Comparison of ENCODE assay signal across 13 cellular contexts in genomic region chr11:122207921-122208764, GRCh38.
A peak's percentile ranks its signal among the peaks of the same experiment; 100 is the strongest.
DNase-seq lines count a peak whose midpoint lies in the region; ATAC-seq and TF ChIP-seq lines count a peak whose summit lies in the region.
"Had no signal": no experiment of that assay in that cellular context is flagged by ENCODE, and none has a peak within 500 bp of the region (broad histone marks: within the 10 kb centered on the region; RNA-seq: fewer than 3 reads in every experiment).

No MANE protein-coding gene starts in this region.

- TF ChIP-seq POLR2A in right lobe of liver (IDR thresholded peaks at IDR 0.05) (no peak), transverse colon (IDR thresholded peaks at IDR 0.05) (no peak)

- H3K27ac ChIP-seq in dorsolateral prefrontal cortex (peak overlapping the region; percentile 7 to 99 (median 94)), right lobe of liver (peak overlapping the region; percentile 48 to 85 (median 51)), transverse colon (peak overlapping the region in 3 of 4 donors; percentile 13 to 34 (median 22))

- TF ChIP-seq EP300 in transverse colon (IDR thresholded peaks at IDR 0.05; ENCODE audit: low read depth): no peak

- WGBS in right lobe of liver (ENCODE audit: insufficient coverage, low coverage, low lambda C conversion rate, missing lambda C conversion rate): 47% methylated on average over 7 of the region's 8 CpGs
- 70 to 75% methylated on average over 8 of the region's 8 CpGs for WGBS in transverse colon (ENCODE audit: low coverage in 1 of 2), 2 donors

- intact Hi-C loops in dorsolateral prefrontal cortex (cut with DNase I) (no loop called here), right lobe of liver (cut with DNase I) (no loop called here), transverse colon (cut with DNase I; ENCODE audit: low total_unique reads) (no loop called here)

- H3K4me1 ChIP-seq in right lobe of liver (peaks cover 0 to 43% (median 17%) of the 10 kb centered on the region in 4 donors), transverse colon (peaks cover 0 to 21% (median 5%) of the 10 kb centered on the region in 4 donors)

- H3K36me3 ChIP-seq in right lobe of liver (no peaks in the 10 kb centered on the region), transverse colon (no peaks in the 10 kb centered on the region)

- peak; percentile 51 to 65 (median 58) for ATAC-seq in right lobe of liver
- ATAC-seq in HG03432 (IDR thresholded peaks at IDR 0.05; ENCODE audit: unreplicated experiment): no peak
- no peak for ATAC-seq in GM21447 (IDR thresholded peaks at IDR 0.05; ENCODE audit: unreplicated experiment)

- TF ChIP-seq CTCF in dorsolateral prefrontal cortex (IDR thresholded peaks at IDR 0.05 in 54 of 56, conservative IDR thresholded peaks at IDR 0.05 in 2 of 56; ENCODE audit: low read depth in 1 of 56, partially characterized antibody in 56 of 56): no peak
- no peak for TF ChIP-seq CTCF in right lobe of liver (IDR thresholded peaks at IDR 0.05)
- no peak for TF ChIP-seq CTCF in transverse colon (IDR thresholded peaks at IDR 0.05)

- DNase-seq in M059J (ENCODE audit: low read depth) (peak; percentile 58), dorsolateral prefrontal cortex (no peak), right lobe of liver (no peak), transverse colon (no peak), AG08395 (ENCODE audit: low spot score) (no peak), glomerular visceral epithelial cell (ENCODE audit: extremely low spot score) (no peak)
- DNase-seq: activated CD4-positive, alpha-beta T cell treated with anti-CD3 and anti-CD28 coated beads for 4 hours; activated effector memory CD4-positive, alpha-beta T cell treated with Interleukin-2 at 50 U/mL for 16 hours; effector CD4-positive, alpha-beta T cell; NCI-H82 had no signal

- in situ Hi-C loops in transverse colon (cut with MboI; ENCODE audit: low pct_ligation_motif_present in 1 of 4, low pct_unique_long_range_greater_than_20kb in 1 of 4, low sequenced_read_pairs in 3 of 4): loop anchor here in 3 of 4 donors (10.0 to 25.0 kb wide), 3 partner anchors 304 to 553 kb away; no protein-coding TSS in a partner anchor

- no peaks in the 10 kb centered on the region for H3K9me3 ChIP-seq in right lobe of liver
- no peaks in the 10 kb centered on the region for H3K9me3 ChIP-seq in transverse colon

- H3K27me3 ChIP-seq in dorsolateral prefrontal cortex (no peaks in the 10 kb centered on the region), right lobe of liver (no peaks in the 10 kb centered on the region), transverse colon (peaks cover 12% of the 10 kb centered on the region)

- H3K4me3 ChIP-seq in dorsolateral prefrontal cortex (peak overlapping the region in 1 of 59 donors; percentile 3), right lobe of liver (peak overlapping the region in 1 of 3 donors; percentile 24), transverse colon (no peak overlapping the region)
- H3K4me3 ChIP-seq: skin epidermis had no signal

Comparison
In these comparisons a context has a peak if more than half of its experiments do, and no peak if none do; other contexts are left out.
1. H3K27ac ChIP-seq: peak in every context shown above with its lines; median percentile 94 in dorsolateral prefrontal cortex; 51 in right lobe of liver; 22 in transverse colon.
2. ATAC-seq: peak in right lobe of liver (4 of 4); none in HG03432 (single experiment) and GM21447 (single experiment).